Comparison of ENCODE assay signal across 20 cellular contexts in the genomic region with DNA sequence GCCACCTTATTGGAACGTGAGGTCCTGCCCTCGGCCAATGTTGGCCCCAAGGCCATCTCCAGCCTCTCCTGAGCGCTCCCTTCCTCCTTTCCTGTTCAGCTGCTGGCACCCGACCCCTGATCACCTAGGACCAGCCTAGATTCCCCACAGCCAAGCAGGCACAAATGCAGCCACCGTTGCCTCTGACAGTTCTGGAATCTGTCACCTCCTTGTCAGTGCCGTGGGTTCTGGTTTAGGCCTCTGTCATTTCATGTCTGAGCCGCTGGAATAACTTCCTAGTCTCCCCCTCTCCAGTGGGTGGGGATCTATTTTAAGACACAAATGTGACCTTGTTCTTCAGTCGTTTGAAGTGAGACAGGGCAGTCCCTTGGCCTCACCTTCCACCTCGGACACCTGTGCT. TPM values are rescaled to one million over a fixed set of nuclear protein-coding genes. Genes with fewer than 3 reads are reported as not detected.
DNase-seq lines count a peak whose midpoint lies in the region; ATAC-seq, FAIRE-seq and TF ChIP-seq lines count a peak whose summit lies in the region.
"Had no signal": no experiment of that assay in that cellular context is flagged by ENCODE, and none has a peak within 500 bp of the region (broad histone marks: within the 10 kb centered on the region; RNA-seq: fewer than 3 reads in every experiment).

No MANE protein-coding gene starts in this region.

- H3K4me2 ChIP-seq in GM23338: no peak overlapping the region

- no peaks in the 10 kb centered on the region; the same call in 2 of the 3 replicates for H3K9me3 Mint-ChIP-seq in GM23338
- H3K9me3 Mint-ChIP-seq in activated T-helper 1 cell treated with anti-CD3 and anti-CD28 coated beads, Interleukin-12 subunit alpha, Interleukin-12 subunit beta, Interleukin-2, Interleukin-4 antibody, amounts not matched to agents 30 ng/mL and 10 ng/mL and 1 ng/mL, durations not matched to agents 14 hours and 24 hours and 36 hours: no peaks in the 10 kb centered on the region
- no peaks in the 10 kb centered on the region for H3K9me3 Mint-ChIP-seq in nephron progenitor cell
- no peaks in the 10 kb centered on the region for H3K9me3 Mint-ChIP-seq in stimulated activated memory B cell treated with anti-CD40 and anti-IgM and Interleukin-4, amounts not matched to agents 10 μg/mL and 1 μg/mL and 100 μg/mL, for 72 hours
- H3K9me3 Mint-ChIP-seq: CD4-positive, CD25-positive, alpha-beta regulatory T cell had no signal

- no peak for ATAC-seq in GM23338
- ATAC-seq in stimulated activated memory B cell treated with anti-CD40 and anti-IgM and Interleukin-4, amounts not matched to agents 10 μg/mL and 1 μg/mL and 100 μg/mL, for 72 hours: no peak
- ATAC-seq: GM12878, HCT116, Panc1 had no signal

- DNase-seq in GM23338 (ENCODE audit: low spot score) (no peak), cardiac muscle cell (ENCODE audit: low read depth in 1 of 2, low spot score in 1 of 2) (peak in 1 of 2 donors; percentile 90), nephron progenitor cell (no peak), GM19239 (ENCODE audit: insufficient read length, low spot score) (no peak), LoVo (ENCODE audit: low spot score) (no peak)
- DNase-seq in activated T-helper 1 cell treated with anti-CD3 and anti-CD28 coated beads, Interleukin-12 subunit alpha, Interleukin-12 subunit beta, Interleukin-2, Interleukin-4 antibody, amounts not matched to agents 30 ng/mL and 10 ng/mL and 1 ng/mL, durations not matched to agents 14 hours and 24 hours and 36 hours (ENCODE audit: low spot score): no peak
- DNase-seq: ACHN; Calu3; CD4-positive, CD25-positive, alpha-beta regulatory T cell; KG1; MM.1S; NCI-H1105; NCI-H1930; NCI-H2171 treated with DMSO at 0.1 percent for 48 hours; SIG-M5 had no signal

- H3K4me1 Mint-ChIP-seq in GM23338 (peaks cover 5% of the 10 kb centered on the region), nephron progenitor cell (peaks cover 4% of the 10 kb centered on the region)
- no peaks in the 10 kb centered on the region for H3K4me1 Mint-ChIP-seq in activated T-helper 1 cell treated with anti-CD3 and anti-CD28 coated beads, Interleukin-12 subunit alpha, Interleukin-12 subunit beta, Interleukin-2, Interleukin-4 antibody, amounts not matched to agents 30 ng/mL and 10 ng/mL and 1 ng/mL, durations not matched to agents 14 hours and 24 hours and 36 hours (ENCODE audit: low read depth)
- no peaks in the 10 kb centered on the region for H3K4me1 Mint-ChIP-seq in stimulated activated memory B cell treated with anti-CD40 and anti-IgM and Interleukin-4, amounts not matched to agents 10 μg/mL and 1 μg/mL and 100 μg/mL, for 72 hours
- H3K4me1 Mint-ChIP-seq: CD4-positive, CD25-positive, alpha-beta regulatory T cell had no signal

- intact Hi-C loops in activated T-helper 1 cell treated with anti-CD3 and anti-CD28 coated beads, Interleukin-12 subunit alpha, Interleukin-12 subunit beta, Interleukin-2, Interleukin-4 antibody, amounts not matched to agents 30 ng/mL and 10 ng/mL and 1 ng/mL, durations not matched to agents 14 hours and 24 hours and 36 hours (cut with micrococcal nuclease): no loop called here

- H3K36me3 Mint-ChIP-seq in GM23338 (ENCODE audit: low read depth): peaks cover 86% of the 10 kb centered on the region
- peaks cover 39% of the 10 kb centered on the region for H3K36me3 Mint-ChIP-seq in activated T-helper 1 cell treated with anti-CD3 and anti-CD28 coated beads, Interleukin-12 subunit alpha, Interleukin-12 subunit beta, Interleukin-2, Interleukin-4 antibody, amounts not matched to agents 30 ng/mL and 10 ng/mL and 1 ng/mL, durations not matched to agents 14 hours and 24 hours and 36 hours (ENCODE audit: low read depth)
- peaks cover 57% of the 10 kb centered on the region for H3K36me3 Mint-ChIP-seq in nephron progenitor cell (ENCODE audit: low read depth)
- H3K36me3 Mint-ChIP-seq in stimulated activated memory B cell treated with anti-CD40 and anti-IgM and Interleukin-4, amounts not matched to agents 10 μg/mL and 1 μg/mL and 100 μg/mL, for 72 hours: peaks cover 42% of the 10 kb centered on the region
- H3K36me3 Mint-ChIP-seq: CD4-positive, CD25-positive, alpha-beta regulatory T cell had no signal

- no peaks in the 10 kb centered on the region for H3K27me3 ChIP-seq in GM23338 (ENCODE audit: insufficient read depth)
- no peaks in the 10 kb centered on the region for H3K27me3 ChIP-seq in cardiac muscle cell

- peaks cover 6% of the 10 kb centered on the region; the same call in 1 of the 2 replicates for H3F3A ChIP-seq in GM23338 (replicated peaks; ENCODE audit: low read depth)

- H3K4me1 ChIP-seq in GM23338 (ENCODE audit: insufficient read depth) (no peaks in the 10 kb centered on the region), cardiac muscle cell (ENCODE audit: low read depth) (peaks cover 18% of the 10 kb centered on the region)

- no peak for TF ChIP-seq CTCF in GM23338 (conservative IDR thresholded peaks at IDR 0.05; ENCODE audit: low read depth in 2 of 2)
- no peak for TF ChIP-seq CTCF in cardiac muscle cell (IDR thresholded peaks at IDR 0.05; ENCODE audit: low read depth, low read length)
- TF ChIP-seq CTCF in nephron progenitor cell (IDR thresholded peaks at IDR 0.05): no peak

- H3K27ac Mint-ChIP-seq in GM23338 (0 out of 2 replicates have a peak overlapping the region, but pooled peaks have one; percentile 12), nephron progenitor cell (peak overlapping the region; percentile 36)
- H3K27ac Mint-ChIP-seq in activated T-helper 1 cell treated with anti-CD3 and anti-CD28 coated beads, Interleukin-12 subunit alpha, Interleukin-12 subunit beta, Interleukin-2, Interleukin-4 antibody, amounts not matched to agents 30 ng/mL and 10 ng/mL and 1 ng/mL, durations not matched to agents 14 hours and 24 hours and 36 hours: peak overlapping the region; percentile 40
- no peak overlapping the region for H3K27ac Mint-ChIP-seq in stimulated activated memory B cell treated with anti-CD40 and anti-IgM and Interleukin-4, amounts not matched to agents 10 μg/mL and 1 μg/mL and 100 μg/mL, for 72 hours

- H3K4me3 ChIP-seq in GM23338: no peak overlapping the region
- H3K4me3 ChIP-seq in cardiac muscle cell: no peak overlapping the region
- H3K4me3 ChIP-seq: GM12878 had no signal

- H3K27me3 Mint-ChIP-seq in GM23338 (ENCODE audit: insufficient read depth, low read depth, poor library complexity) (peaks cover 4% of the 10 kb centered on the region), nephron progenitor cell (ENCODE audit: low read depth, poor library complexity) (no peaks in the 10 kb centered on the region)
- H3K27me3 Mint-ChIP-seq in activated T-helper 1 cell treated with anti-CD3 and anti-CD28 coated beads, Interleukin-12 subunit alpha, Interleukin-12 subunit beta, Interleukin-2, Interleukin-4 antibody, amounts not matched to agents 30 ng/mL and 10 ng/mL and 1 ng/mL, durations not matched to agents 14 hours and 24 hours and 36 hours (ENCODE audit: insufficient read depth): no peaks in the 10 kb centered on the region
- no peaks in the 10 kb centered on the region for H3K27me3 Mint-ChIP-seq in stimulated activated memory B cell treated with anti-CD40 and anti-IgM and Interleukin-4, amounts not matched to agents 10 μg/mL and 1 μg/mL and 100 μg/mL, for 72 hours
- H3K27me3 Mint-ChIP-seq: CD4-positive, CD25-positive, alpha-beta regulatory T cell had no signal

- H2AFZ ChIP-seq in GM23338: no peak overlapping the region

- peaks cover 9% of the 10 kb centered on the region for H4K20me1 ChIP-seq in GM23338 (replicated peaks; ENCODE audit: insufficient read depth)

- H3K27ac ChIP-seq in GM23338 (ENCODE audit: low read depth) (no peak overlapping the region), cardiac muscle cell (peak overlapping the region; percentile 93)
- H3K27ac ChIP-seq: HL-60 had no signal

- no peak for FAIRE-seq in GM19239 (lab: Jason Lieb, UNC)
- FAIRE-seq: GM12878 had no signal

- H3K79me2 ChIP-seq in GM23338 (replicated peaks; ENCODE audit: insufficient read depth): 0 out of 2 replicates have a peak, but pooled peaks cover 3% of the 10 kb centered on the region

- no peaks in the 10 kb centered on the region for H3K9me2 ChIP-seq in GM23338 (ENCODE audit: insufficient read depth)

- H3K36me3 ChIP-seq in GM23338 (ENCODE audit: insufficient read depth) (peaks cover 45% of the 10 kb centered on the region), cardiac muscle cell (peaks cover 28% of the 10 kb centered on the region)

- H3K4me3 Mint-ChIP-seq in GM23338 (no peak overlapping the region; the same call in 2 of the 3 replicates), nephron progenitor cell (no peak overlapping the region)
- no peak overlapping the region for H3K4me3 Mint-ChIP-seq in activated T-helper 1 cell treated with anti-CD3 and anti-CD28 coated beads, Interleukin-12 subunit alpha, Interleukin-12 subunit beta, Interleukin-2, Interleukin-4 antibody, amounts not matched to agents 30 ng/mL and 10 ng/mL and 1 ng/mL, durations not matched to agents 14 hours and 24 hours and 36 hours
- no peak overlapping the region for H3K4me3 Mint-ChIP-seq in stimulated activated memory B cell treated with anti-CD40 and anti-IgM and Interleukin-4, amounts not matched to agents 10 μg/mL and 1 μg/mL and 100 μg/mL, for 72 hours
- H3K4me3 Mint-ChIP-seq: CD4-positive, CD25-positive, alpha-beta regulatory T cell had no signal

- no peaks in the 10 kb centered on the region for H3K9me3 ChIP-seq in cardiac muscle cell (ENCODE audit: low read depth)

RNA-seq across cellular contexts. Expression of a gene that starts 29.7 kb away (rescaled TPM):
- 73.5 and 91.4 TPM in 2 replicates for total RNA-seq in GM23338 (2014; rRNA removed; shearing (Covaris generic))
- polyA plus RNA-seq in GM23338 (2016; fragmentation: Nextera tagmentation; extraction: Ambion mirVana) (44.4 and 44.6 TPM in 2 replicates), cardiac muscle cell (45.0 and 48.0 TPM in 2 replicates)
- 9.0 and 14.2 TPM in 2 replicates for total RNA-seq in activated T-helper 1 cell treated with anti-CD3 and anti-CD28 coated beads, Interleukin-12 subunit alpha, Interleukin-12 subunit beta, Interleukin-2, Interleukin-4 antibody, amounts not matched to agents 30 ng/mL and 10 ng/mL and 1 ng/mL, durations not matched to agents 14 hours and 24 hours and 36 hours
- total RNA-seq in cardiac muscle cell: 42.0 and 42.9 TPM in 2 replicates

RNA-seq across cellular contexts. Expression of a gene that starts 33.5 kb away (rescaled TPM):
- 354 and 392 TPM in 2 replicates for total RNA-seq in GM23338 (2014; rRNA removed; shearing (Covaris generic))
- polyA plus RNA-seq in GM23338 (2016; fragmentation: Nextera tagmentation; extraction: Ambion mirVana): 124 and 126 TPM in 2 replicates
- 250 and 256 TPM in 2 replicates for total RNA-seq in activated T-helper 1 cell treated with anti-CD3 and anti-CD28 coated beads, Interleukin-12 subunit alpha, Interleukin-12 subunit beta, Interleukin-2, Interleukin-4 antibody, amounts not matched to agents 30 ng/mL and 10 ng/mL and 1 ng/mL, durations not matched to agents 14 hours and 24 hours and 36 hours
- total RNA-seq in cardiac muscle cell: 103 and 239 TPM in 2 replicates
- 129 and 262 TPM in 2 replicates for polyA plus RNA-seq in cardiac muscle cell

RNA-seq across cellular contexts. Expression of a gene that starts 44.8 kb away (rescaled TPM):
- 103 and 119 TPM in 2 replicates for total RNA-seq in GM23338 (2014; rRNA removed; shearing (Covaris generic))
- polyA plus RNA-seq in GM23338 (2016; fragmentation: Nextera tagmentation; extraction: Ambion mirVana): 67.6 and 74.9 TPM in 2 replicates
- 92.3 and 97.7 TPM in 2 replicates for total RNA-seq in activated T-helper 1 cell treated with anti-CD3 and anti-CD28 coated beads, Interleukin-12 subunit alpha, Interleukin-12 subunit beta, Interleukin-2, Interleukin-4 antibody, amounts not matched to agents 30 ng/mL and 10 ng/mL and 1 ng/mL, durations not matched to agents 14 hours and 24 hours and 36 hours
- total RNA-seq in cardiac muscle cell: 114 and 164 TPM in 2 replicates
- polyA plus RNA-seq in cardiac muscle cell: 183 and 249 TPM in 2 replicates

RNA-seq across cellular contexts. Expression of a gene that starts 55.7 kb away (rescaled TPM):
- total RNA-seq in GM23338 (2014; rRNA removed; shearing (Covaris generic)): 2.7 and 4.0 TPM in 2 replicates
- polyA plus RNA-seq in GM23338 (2016; fragmentation: Nextera tagmentation; extraction: Ambion mirVana): 3.4 and 3.9 TPM in 2 replicates
- 0.23 and 0.24 TPM in 2 replicates for total RNA-seq in activated T-helper 1 cell treated with anti-CD3 and anti-CD28 coated beads, Interleukin-12 subunit alpha, Interleukin-12 subunit beta, Interleukin-2, Interleukin-4 antibody, amounts not matched to agents 30 ng/mL and 10 ng/mL and 1 ng/mL, durations not matched to agents 14 hours and 24 hours and 36 hours
- total RNA-seq in cardiac muscle cell: 6.7 and 11.6 TPM in 2 replicates
- 8.3 and 14.6 TPM in 2 replicates for polyA plus RNA-seq in cardiac muscle cell
- total RNA-seq: CD4-positive, CD25-positive, alpha-beta regulatory T cell; GM12878 had no signal
- polyA plus RNA-seq: CD4-positive, CD25-positive, alpha-beta regulatory T cell had no signal
